In the genomic region with DNA sequence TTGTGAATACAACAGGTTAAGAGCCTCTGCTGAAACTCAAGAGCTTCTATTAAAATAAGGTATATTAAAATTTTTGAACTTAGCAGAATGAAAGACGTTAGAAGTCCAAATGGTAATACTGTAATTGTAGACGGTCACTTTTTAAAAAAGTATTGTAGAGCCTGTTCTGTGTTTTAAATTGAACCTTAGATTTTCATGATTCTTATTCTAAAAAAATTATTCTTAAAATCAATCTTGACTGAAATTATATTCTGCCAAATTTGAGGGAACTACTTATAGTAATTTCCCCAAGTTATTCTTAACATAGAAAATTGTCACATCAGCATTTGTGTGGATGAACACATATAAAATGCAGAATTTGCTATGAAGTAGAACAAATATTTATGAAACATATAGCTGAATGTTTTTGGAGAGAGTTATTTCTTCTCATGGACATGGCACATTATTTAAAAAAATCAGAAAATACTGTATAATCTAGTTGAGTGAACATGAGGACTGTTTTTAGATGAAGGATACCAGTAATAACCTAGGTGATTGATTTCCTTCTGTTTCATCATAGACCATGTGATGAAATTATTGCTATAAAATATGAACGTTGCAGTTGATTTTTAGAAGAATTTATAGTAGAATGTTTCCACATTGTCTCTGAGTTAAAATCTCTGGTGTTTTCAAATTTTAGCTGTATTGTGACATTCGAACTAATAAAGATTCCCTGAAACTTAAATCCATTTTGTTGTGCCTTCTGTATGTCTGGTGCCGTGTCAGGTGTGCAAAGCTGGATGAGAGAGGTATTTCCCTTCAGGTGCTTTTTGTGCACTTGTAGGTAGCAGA, we compare ENCODE assay signal across 1 cellular context.
TF ChIP-seq lines count a peak whose summit lies in the region.

No MANE protein-coding gene starts in this region.

TF ChIP-seq in K562, 482 proteins besides CTCF, POLR2A, EP300 and RAD21 (continued from another document and continues in another):
- TF ChIP-seq, protein P1, sequence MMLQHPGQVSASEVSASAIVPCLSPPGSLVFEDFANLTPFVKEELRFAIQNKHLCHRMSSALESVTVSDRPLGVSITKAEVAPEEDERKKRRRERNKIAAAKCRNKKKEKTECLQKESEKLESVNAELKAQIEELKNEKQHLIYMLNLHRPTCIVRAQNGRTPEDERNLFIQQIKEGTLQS (IDR thresholded peaks at IDR 0.05) = peak; percentile 79
- TF ChIP-seq, protein P1 (CRISPR knock-in tag; conservative IDR thresholded peaks at IDR 0.05) = no peak
- no peak for TF ChIP-seq CBFA2T3 (IDR thresholded peaks at IDR 0.05)
- TF ChIP-seq ZNF445 (CRISPR knock-in tag; IDR thresholded peaks at IDR 0.05; ENCODE audit: low read depth) = no peak
- TF ChIP-seq, protein P2, sequence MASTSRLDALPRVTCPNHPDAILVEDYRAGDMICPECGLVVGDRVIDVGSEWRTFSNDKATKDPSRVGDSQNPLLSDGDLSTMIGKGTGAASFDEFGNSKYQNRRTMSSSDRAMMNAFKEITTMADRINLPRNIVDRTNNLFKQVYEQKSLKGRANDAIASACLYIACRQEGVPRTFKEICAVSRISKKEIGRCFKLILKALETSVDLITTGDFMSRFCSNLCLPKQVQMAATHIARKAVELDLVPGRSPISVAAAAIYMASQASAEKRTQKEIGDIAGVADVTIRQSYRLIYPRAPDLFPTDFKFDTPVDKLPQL (IDR thresholded peaks at IDR 0.05; ENCODE audit: extremely low read depth, insufficient read length) = no peak
- TF ChIP-seq, protein P3, sequence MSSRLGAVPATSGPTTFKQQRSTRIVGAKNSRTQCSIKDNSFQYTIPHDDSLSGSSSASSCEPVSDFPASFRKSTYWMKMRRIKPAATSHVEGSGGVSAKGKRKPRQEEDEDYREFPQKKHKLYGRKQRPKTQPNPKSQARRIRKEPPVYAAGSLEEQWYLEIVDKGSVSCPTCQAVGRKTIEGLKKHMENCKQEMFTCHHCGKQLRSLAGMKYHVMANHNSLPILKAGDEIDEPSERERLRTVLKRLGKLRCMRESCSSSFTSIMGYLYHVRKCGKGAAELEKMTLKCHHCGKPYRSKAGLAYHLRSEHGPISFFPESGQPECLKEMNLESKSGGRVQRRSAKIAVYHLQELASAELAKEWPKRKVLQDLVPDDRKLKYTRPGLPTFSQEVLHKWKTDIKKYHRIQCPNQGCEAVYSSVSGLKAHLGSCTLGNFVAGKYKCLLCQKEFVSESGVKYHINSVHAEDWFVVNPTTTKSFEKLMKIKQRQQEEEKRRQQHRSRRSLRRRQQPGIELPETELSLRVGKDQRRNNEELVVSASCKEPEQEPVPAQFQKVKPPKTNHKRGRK (tag; IDR thresholded peaks at IDR 0.05) = no peak
- no peak for TF ChIP-seq ZNF384 (IDR thresholded peaks at IDR 0.05; ENCODE audit: low read depth, low read length)
- TF ChIP-seq ZNF174 (CRISPR knock-in tag; IDR thresholded peaks at IDR 0.05) = no peak
- no peak for TF ChIP-seq MYNN (IDR thresholded peaks at IDR 0.05)
- no peak for TF ChIP-seq MYNN (CRISPR knock-in tag; IDR thresholded peaks at IDR 0.05)
- no peak for TF ChIP-seq ZNF668 (CRISPR knock-in tag; IDR thresholded peaks at IDR 0.05)
- TF ChIP-seq NFIC (IDR thresholded peaks at IDR 0.05) = no peak
- no peak for TF ChIP-seq POLR2AphosphoS5 (IDR thresholded peaks at IDR 0.05; ENCODE audit: control insufficient read depth, insufficient read depth, low read depth, low read length)
- TF ChIP-seq BRF2 (IDR thresholded peaks at IDR 0.05; ENCODE audit: borderline replicate concordance, insufficient read depth, insufficient read length) = no peak
- no peak for TF ChIP-seq MNT (conservative IDR thresholded peaks at IDR 0.05)
- no peak for TF ChIP-seq USF1 (CRISPR knock-in tag; IDR thresholded peaks at IDR 0.05)
- no peak for TF ChIP-seq ZNF354B (CRISPR knock-in tag; IDR thresholded peaks at IDR 0.05)
- TF ChIP-seq GTF2E2 (tag; IDR thresholded peaks at IDR 0.05) = peak; percentile 62; the same call in 1 of the 2 replicates
- no peak for TF ChIP-seq DMBX1 (CRISPR knock-in tag; IDR thresholded peaks at IDR 0.05; ENCODE audit: borderline replicate concordance)
- TF ChIP-seq ZNF407 (IDR thresholded peaks at IDR 0.05; ENCODE audit: low read depth) = no peak
- TF ChIP-seq, protein P4, sequence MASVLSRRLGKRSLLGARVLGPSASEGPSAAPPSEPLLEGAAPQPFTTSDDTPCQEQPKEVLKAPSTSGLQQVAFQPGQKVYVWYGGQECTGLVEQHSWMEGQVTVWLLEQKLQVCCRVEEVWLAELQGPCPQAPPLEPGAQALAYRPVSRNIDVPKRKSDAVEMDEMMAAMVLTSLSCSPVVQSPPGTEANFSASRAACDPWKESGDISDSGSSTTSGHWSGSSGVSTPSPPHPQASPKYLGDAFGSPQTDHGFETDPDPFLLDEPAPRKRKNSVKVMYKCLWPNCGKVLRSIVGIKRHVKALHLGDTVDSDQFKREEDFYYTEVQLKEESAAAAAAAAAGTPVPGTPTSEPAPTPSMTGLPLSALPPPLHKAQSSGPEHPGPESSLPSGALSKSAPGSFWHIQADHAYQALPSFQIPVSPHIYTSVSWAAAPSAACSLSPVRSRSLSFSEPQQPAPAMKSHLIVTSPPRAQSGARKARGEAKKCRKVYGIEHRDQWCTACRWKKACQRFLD (CRISPR knock-in tag; IDR thresholded peaks at IDR 0.05) = no peak
- TF ChIP-seq, protein P5, sequence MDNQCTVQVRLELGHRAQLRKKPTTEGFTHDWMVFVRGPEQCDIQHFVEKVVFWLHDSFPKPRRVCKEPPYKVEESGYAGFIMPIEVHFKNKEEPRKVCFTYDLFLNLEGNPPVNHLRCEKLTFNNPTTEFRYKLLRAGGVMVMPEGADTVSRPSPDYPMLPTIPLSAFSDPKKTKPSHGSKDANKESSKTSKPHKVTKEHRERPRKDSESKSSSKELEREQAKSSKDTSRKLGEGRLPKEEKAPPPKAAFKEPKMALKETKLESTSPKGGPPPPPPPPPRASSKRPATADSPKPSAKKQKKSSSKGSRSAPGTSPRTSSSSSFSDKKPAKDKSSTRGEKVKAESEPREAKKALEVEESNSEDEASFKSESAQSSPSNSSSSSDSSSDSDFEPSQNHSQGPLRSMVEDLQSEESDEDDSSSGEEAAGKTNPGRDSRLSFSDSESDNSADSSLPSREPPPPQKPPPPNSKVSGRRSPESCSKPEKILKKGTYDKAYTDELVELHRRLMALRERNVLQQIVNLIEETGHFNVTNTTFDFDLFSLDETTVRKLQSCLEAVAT (IDR thresholded peaks at IDR 0.05) = 0 out of 4 replicates have a peak, but pooled peaks of 1 of the 2 experiments have one; percentile 9
- peak; percentile 18 for TF ChIP-seq BRD9 (IDR thresholded peaks at IDR 0.05; ENCODE audit: low read depth, partially characterized antibody)
- peak; percentile 96 for TF ChIP-seq MAFG (tag; conservative IDR thresholded peaks at IDR 0.05)
- no peak for TF ChIP-seq RNF219 (CRISPR knock-in tag; IDR thresholded peaks at IDR 0.05)
- peak; percentile 56 for TF ChIP-seq CEBPB (tag; IDR thresholded peaks at IDR 0.05)
- TF ChIP-seq SRSF3 (IDR thresholded peaks at IDR 0.05; ENCODE audit: insufficient read depth, low read length) = no peak
- TF ChIP-seq SREBF2 (CRISPR knock-in tag; IDR thresholded peaks at IDR 0.05) = no peak
- no peak for TF ChIP-seq ELF1 (tag; IDR thresholded peaks at IDR 0.05)
- TF ChIP-seq RAD51 (IDR thresholded peaks at IDR 0.05; ENCODE audit: borderline replicate concordance, low read depth) = 0 out of 2 replicates have a peak, but pooled peaks have one; percentile 28
